In the genomic region with DNA sequence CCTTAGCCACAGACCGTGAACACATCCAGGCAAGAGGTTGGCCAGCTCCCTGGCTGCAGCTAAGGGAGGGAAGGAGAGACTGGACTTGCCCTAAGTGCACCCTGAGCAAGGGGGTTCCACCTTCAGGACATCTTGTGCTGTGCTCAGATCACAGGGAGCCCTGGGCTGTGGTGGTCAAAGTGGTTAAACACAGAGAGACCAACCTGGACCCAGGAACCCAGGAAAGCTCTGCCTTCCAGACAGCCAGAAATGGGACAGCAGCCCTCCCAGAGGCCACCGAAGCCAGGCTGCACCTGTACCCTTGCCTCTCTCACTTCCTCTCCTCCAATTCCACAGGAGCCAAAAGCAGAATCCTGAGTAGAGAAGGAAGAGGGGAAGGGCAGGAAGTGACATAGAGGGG, we compare ENCODE assay signal across 25 cellular contexts.
A peak's percentile ranks its signal among the peaks of the same experiment; 100 is the strongest.
DNase-seq lines count a peak whose midpoint lies in the region; ATAC-seq and TF ChIP-seq lines count a peak whose summit lies in the region.
"Had no signal": no experiment of that assay in that cellular context is flagged by ENCODE, and none has a peak within 500 bp of the region (broad histone marks: within the 10 kb centered on the region; RNA-seq: fewer than 3 reads in every experiment).

No MANE protein-coding gene starts in this region.

- H2AFZ ChIP-seq in H9 (ENCODE audit: low read length) (no peak overlapping the region), neuronal stem cell (ENCODE audit: low read length) (no peak overlapping the region)

- DNase-seq in H9 (peak; percentile 18), Panc1 (ENCODE audit: low read depth, low spot score) (no peak), neuronal stem cell (ENCODE audit: low spot score) (no peak), testis (peak; percentile 15), SHP77 (lab: John Stamatoyannopoulos, UW) (no peak), progenitor cell of endocrine pancreas (ENCODE audit: low spot score, unreplicated experiment) (no peak), epidermal melanocyte (ENCODE audit: insufficient read length, low spot score) (no peak)
- DNase-seq: AML-193; CD4-positive, alpha-beta T cell; COR-L47; DMS53; IMR-90; KG1; MG63; NCI-H1105 treated with DMSO at 0.1 percent for 48 hours; NCI-H146; NCI-H1930; NCI-H2107; NCI-H446 treated with DMSO at 0.1 percent for 48 hours; NCI-H526; SIG-M5 had no signal

- no peak for TF ChIP-seq POLR2A in testis (IDR thresholded peaks at IDR 0.05)

- no peaks in the 10 kb centered on the region for H3K79me2 ChIP-seq in H9 (ENCODE audit: insufficient read depth, low read length)

- H3K14ac ChIP-seq in H9 (ENCODE audit: insufficient read depth, low read length) (no peak overlapping the region), neuronal stem cell (ENCODE audit: low read length) (no peak overlapping the region)

- intact Hi-C loops in Panc1 (cut with micrococcal nuclease; ENCODE audit: unreplicated experiment) (no loop called here), testis (cut with DNase I; ENCODE audit: low total_unique reads) (no loop called here)

- H3K4me1 ChIP-seq in H9 (ENCODE audit: insufficient read depth, low read length) (no peaks in the 10 kb centered on the region), Panc1 (ENCODE audit: control insufficient read depth, insufficient read depth, low read length) (no peaks in the 10 kb centered on the region), neuronal stem cell (ENCODE audit: control insufficient read depth in 2 of 2, insufficient read depth in 1 of 2, low read depth in 1 of 2, low read length in 2 of 2) (no peaks in the 10 kb centered on the region), testis (no peaks in the 10 kb centered on the region)
- H3K4me1 ChIP-seq: A549; BLaER1 treated with 17β-estradiol and CSF1 and Interleukin-3, amounts not matched to agents 10 nM and 100 nM; Peyer's patch had no signal

- H3K36me3 Mint-ChIP-seq in H9 (ENCODE audit: insufficient read depth in 1 of 3, low read depth in 3 of 3): peaks cover 0 to 10% (median 3%) of the 10 kb centered on the region in 3 experiments; a peak in 4 of 7 replicates
- no peaks in the 10 kb centered on the region for H3K36me3 Mint-ChIP-seq in progenitor cell of endocrine pancreas (ENCODE audit: insufficient read depth)

- H3K27ac ChIP-seq in H9 (ENCODE audit: insufficient read length, low read depth, low read length) (no peak overlapping the region), Panc1 (ENCODE audit: low read length) (no peak overlapping the region), neuronal stem cell (replicated peaks; ENCODE audit: low read length) (no peak overlapping the region), testis (peak overlapping the region; percentile 35 to 55)
- H3K27ac ChIP-seq: A549; BLaER1 treated with 17β-estradiol and CSF1 and Interleukin-3, amounts not matched to agents 10 nM and 100 nM; Peyer's patch; SK-N-MC had no signal

- H3K23ac ChIP-seq in H9 (ENCODE audit: insufficient read length, low read depth, low read length) (no peak overlapping the region), neuronal stem cell (ENCODE audit: low read depth, low read length, poor library complexity) (no peak overlapping the region)

- H2BK12ac ChIP-seq in H9 (ENCODE audit: insufficient read length, low read depth, low read length) (no peak overlapping the region), neuronal stem cell (ENCODE audit: low read length) (no peak overlapping the region)

- H3K9ac ChIP-seq in H9 (ENCODE audit: extremely low read depth, insufficient read length, low read length) (no peak overlapping the region), neuronal stem cell (ENCODE audit: low read depth, low read length, poor library complexity) (no peak overlapping the region)
- H3K9ac ChIP-seq: BLaER1 treated with 17β-estradiol and CSF1 and Interleukin-3, amounts not matched to agents 10 nM and 100 nM had no signal

- H4K5ac ChIP-seq in H9 (ENCODE audit: insufficient read length, low read depth, low read length): no peak overlapping the region

- H3K27me3 ChIP-seq in H9 (ENCODE audit: insufficient read depth, low read length) (no peaks in the 10 kb centered on the region), Panc1 (ENCODE audit: control insufficient read depth, insufficient read depth, low read length) (peaks cover 7% of the 10 kb centered on the region; the same call in 1 of the 2 replicates), neuronal stem cell (ENCODE audit: control insufficient read depth in 3 of 3, insufficient read depth in 3 of 3, low read depth in 1 of 3, low read length in 3 of 3) (peaks cover 0 to 4% (median 0%) of the 10 kb centered on the region in 3 experiments), testis (no peaks in the 10 kb centered on the region)
- H3K27me3 ChIP-seq: BLaER1 treated with 17β-estradiol and CSF1 and Interleukin-3, amounts not matched to agents 10 nM and 100 nM; MG63; Peyer's patch had no signal

- no peaks in the 10 kb centered on the region for H4K20me1 ChIP-seq in H9 (ENCODE audit: control insufficient read depth, insufficient read depth, insufficient read length)
- H4K20me1 ChIP-seq: BLaER1 treated with 17β-estradiol and CSF1 and Interleukin-3, amounts not matched to agents 10 nM and 100 nM had no signal

- H3K27me3 Mint-ChIP-seq in H9 (ENCODE audit: low read depth) (peaks cover 9% of the 10 kb centered on the region), progenitor cell of endocrine pancreas (no peaks in the 10 kb centered on the region)

- H3K4ac ChIP-seq in H9 (ENCODE audit: low read depth, low read length) (no peak overlapping the region), neuronal stem cell (ENCODE audit: low read length) (peak overlapping the region; percentile 66)

- in situ Hi-C loops in Panc1 (cut with HindIII; ENCODE audit: low pct_unique_long_range_greater_than_20kb, low sequenced_read_pairs): no loop called here

- H3K18ac ChIP-seq in H9 (ENCODE audit: insufficient read length, low read depth, low read length) (no peak overlapping the region), neuronal stem cell (ENCODE audit: low read length) (peak overlapping the region; percentile 48)

- H3K4me3 ChIP-seq in Panc1 (ENCODE audit: low read depth in 2 of 2, low read length in 2 of 2) (no peak overlapping the region), neuronal stem cell (ENCODE audit: low read length in 2 of 2) (no peak overlapping the region), testis (peak overlapping the region in 1 of 2 donors; percentile 26)
- H3K4me3 ChIP-seq: A549; BLaER1 treated with 17β-estradiol and CSF1 and Interleukin-3, amounts not matched to agents 10 nM and 100 nM; MG63; Peyer's patch; SK-N-MC had no signal

- H4K8ac ChIP-seq in H9 (replicated peaks; ENCODE audit: insufficient read length, low read depth, low read length): no peak overlapping the region
- H4K8ac ChIP-seq in neuronal stem cell (ENCODE audit: low read depth, low read length): no peak overlapping the region

- H3K36me3 ChIP-seq in Panc1 (ENCODE audit: control insufficient read depth, insufficient read depth, low read length) (no peaks in the 10 kb centered on the region), neuronal stem cell (replicated peaks in 1 of 2; ENCODE audit: control insufficient read depth in 2 of 2, insufficient read depth in 2 of 2, low read length in 2 of 2) (no peaks in the 10 kb centered on the region), testis (ENCODE audit: low read depth, missing control alignments) (no peaks in the 10 kb centered on the region)
- H3K36me3 ChIP-seq: BLaER1 treated with 17β-estradiol and CSF1 and Interleukin-3, amounts not matched to agents 10 nM and 100 nM; MG63; Peyer's patch had no signal

- no peak overlapping the region for H3T11ph ChIP-seq in H9 (ENCODE audit: low read length)

- no peak overlapping the region for H2BK15ac ChIP-seq in H9 (ENCODE audit: low read depth, low read length)
- no peak overlapping the region for H2BK15ac ChIP-seq in neuronal stem cell (ENCODE audit: low read length)

- H2BK20ac ChIP-seq in H9 (ENCODE audit: low read depth, low read length, poor library complexity, severe bottlenecking): no peak overlapping the region

- H3K23me2 ChIP-seq in H9 (ENCODE audit: insufficient read length, low read depth, low read length, poor library complexity, severe bottlenecking): no peaks in the 10 kb centered on the region

- no peak overlapping the region for H4K91ac ChIP-seq in H9 (ENCODE audit: insufficient read length, low read depth, low read length)
- H4K91ac ChIP-seq in neuronal stem cell (ENCODE audit: low read depth, low read length, poor library complexity): no peak overlapping the region

- H3K27ac Mint-ChIP-seq in H9 (no peak overlapping the region), progenitor cell of endocrine pancreas (no peak overlapping the region)
- H3K27ac Mint-ChIP-seq: CD4-positive, alpha-beta T cell had no signal

- H3K4me1 Mint-ChIP-seq in H9: no peaks in the 10 kb centered on the region
- H3K4me1 Mint-ChIP-seq in progenitor cell of endocrine pancreas (ENCODE audit: low read depth): no peaks in the 10 kb centered on the region

- H3K4me3 Mint-ChIP-seq in H9: no peak overlapping the region
- H3K4me3 Mint-ChIP-seq in progenitor cell of endocrine pancreas (ENCODE audit: low read depth): no peak overlapping the region
- H3K4me3 Mint-ChIP-seq: CD4-positive, alpha-beta T cell had no signal

- H3K56ac ChIP-seq in H9 (ENCODE audit: insufficient read length, low read depth, low read length): no peak overlapping the region

- no peak for TF ChIP-seq CTCF in H9 (conservative IDR thresholded peaks at IDR 0.05)
- no peak for TF ChIP-seq CTCF in Panc1 (IDR thresholded peaks at IDR 0.05)
- no peak for TF ChIP-seq CTCF in testis (IDR thresholded peaks at IDR 0.05)
- TF ChIP-seq CTCF in progenitor cell of endocrine pancreas (IDR thresholded peaks at IDR 0.05; ENCODE audit: unreplicated experiment): no peak

- H2BK120ac ChIP-seq in H9 (ENCODE audit: low read depth, low read length, poor library complexity, severe bottlenecking): no peak overlapping the region
- H2BK120ac ChIP-seq in neuronal stem cell (ENCODE audit: low read depth, low read length): no peak overlapping the region

- CTCF ChIA-PET in Panc1 (lab: Charles Lee): no interaction called here

- H2BK5ac ChIP-seq in H9 (ENCODE audit: insufficient read length, low read length) (no peak overlapping the region), neuronal stem cell (ENCODE audit: low read length) (peak overlapping the region; percentile 90)

- WGBS in H9 (ENCODE audit: extremely low coverage, insufficient read length, low lambda C conversion rate): no CpG with 5 or more reads among the region's 2 CpGs
- WGBS in neuronal stem cell (ENCODE audit: extremely low coverage in 2 of 2, insufficient read length in 2 of 2, insufficient replicate concordance in 1 of 2), 2 donors: no CpG with 5 or more reads among the region's 2 CpGs
- 61 to 74% methylated on average over 2 of the region's 2 CpGs for WGBS in testis, 2 donors

- POLR2A ChIA-PET in Panc1 (lab: Charles Lee): no interaction called here

- no TSS peak for BruUV-seq in Panc1 (replicated peaks; lab: Mats Ljungman, UMichigan)

- H3K9me3 ChIP-seq in H9 (ENCODE audit: control insufficient read depth, low read depth, low read length) (peaks cover 4% of the 10 kb centered on the region), Panc1 (ENCODE audit: control insufficient read depth, insufficient read depth, low read depth, low read length) (no peaks in the 10 kb centered on the region), neuronal stem cell (replicated peaks in 1 of 2; ENCODE audit: control insufficient read depth in 2 of 2, insufficient read depth in 1 of 2, low read depth in 1 of 2, low read length in 2 of 2) (no peaks in the 10 kb centered on the region), testis (no peaks in the 10 kb centered on the region)
- H3K9me3 ChIP-seq: A549, MG63, Peyer's patch had no signal

- H3K9me3 Mint-ChIP-seq in H9 (peaks cover 6 to 15% of the 10 kb centered on the region in 2 experiments), progenitor cell of endocrine pancreas (ENCODE audit: low read depth) (peaks cover 4% of the 10 kb centered on the region)
- H3K9me3 Mint-ChIP-seq: CD4-positive, alpha-beta T cell had no signal

- no peak overlapping the region for H2AK5ac ChIP-seq in H9 (ENCODE audit: insufficient read length, low read length)
- no peak overlapping the region for H2AK5ac ChIP-seq in neuronal stem cell (ENCODE audit: low read depth, low read length)

- ATAC-seq in Panc1: peak; percentile 42; the same call in 1 of the 2 replicates
- ATAC-seq: A549 had no signal

- no peaks in the 10 kb centered on the region for H3K79me1 ChIP-seq in H9 (ENCODE audit: insufficient read depth, low read depth, low read length, poor library complexity, severe bottlenecking)
- H3K79me1 ChIP-seq in neuronal stem cell (ENCODE audit: low read depth, low read length): no peaks in the 10 kb centered on the region

- H3K4me2 ChIP-seq in H9 (ENCODE audit: insufficient read depth, insufficient read length, low read length) (no peak overlapping the region), neuronal stem cell (ENCODE audit: insufficient read depth, low read length, poor library complexity, severe bottlenecking) (no peak overlapping the region)
- H3K4me2 ChIP-seq: A549; BLaER1 treated with 17β-estradiol and CSF1 and Interleukin-3, amounts not matched to agents 10 nM and 100 nM had no signal

Comparison
In these comparisons a context has a peak if more than half of its experiments do, and no peak if none do; other contexts are left out.
1. DNase-seq: peak in H9 (single experiment) and testis (single experiment); none in Panc1 (single experiment), neuronal stem cell (single experiment), SHP77 (0 of 2), progenitor cell of endocrine pancreas (single experiment) and epidermal melanocyte (single experiment).
2. H3K27ac ChIP-seq: peak in testis (2 of 2); none in H9 (single experiment), Panc1 (single experiment) and neuronal stem cell (single experiment).